Comparison of ENCODE assay signal across 8 cellular contexts in the genomic region with DNA sequence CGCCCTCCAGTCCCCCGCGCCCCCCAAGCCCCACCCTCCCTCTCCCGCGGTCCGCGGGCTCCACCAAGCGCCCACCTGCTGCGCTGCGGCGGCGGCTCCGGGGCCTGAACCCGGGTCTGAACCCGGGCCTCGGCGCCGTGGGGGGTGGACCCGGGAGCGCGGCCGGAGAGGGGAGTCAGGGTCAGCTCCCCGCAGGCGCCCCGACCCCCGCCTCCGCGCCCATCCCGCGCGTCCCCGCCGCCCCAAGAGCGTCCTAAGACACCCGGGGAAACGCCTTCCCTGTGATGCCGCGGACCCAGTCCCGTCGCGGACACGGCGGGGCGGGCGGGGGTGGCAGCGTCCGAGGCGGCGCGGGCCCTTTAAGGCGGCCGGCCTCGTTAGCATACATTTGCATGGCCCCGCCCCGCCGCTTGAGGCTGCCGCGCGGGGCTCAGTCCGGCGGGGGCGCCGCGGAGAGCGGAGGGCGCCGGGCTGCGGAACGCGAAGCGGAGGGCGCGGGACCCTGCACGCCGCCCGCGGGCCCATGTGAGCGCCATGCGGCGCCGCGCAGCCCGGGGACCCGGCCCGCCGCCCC. TPM values are rescaled to one million over a fixed set of nuclear protein-coding genes. Genes with fewer than 3 reads are reported as not detected.
DNase-seq lines count a peak whose midpoint lies in the region; ATAC-seq and TF ChIP-seq lines count a peak whose summit lies in the region.

TSS of gene MMP17 (plus strand) at position 433 of the 574 bp plus-strand sequence. CDS start at position 535, 102 bp downstream.

- H3K27ac ChIP-seq in stomach, result peak within 1 kb of the TSS in 2 of 5 donors; percentile 46 to 76

- H3K4me3 ChIP-seq in stomach, result peak within 1 kb of the TSS; percentile 43 to 61 (median 54)

- TF ChIP-seq POLR2A in stomach (IDR thresholded peaks at IDR 0.05), result no peak

- peaks cover 7 to 92% (median 49%) of the 10 kb centered on the region in 3 donors for H3K27me3 ChIP-seq in stomach

- peak; percentile 49 for ATAC-seq in HG02798 (IDR thresholded peaks at IDR 0.05; ENCODE audit: poor library complexity, unreplicated experiment)
- peak; percentile 6 for ATAC-seq in left lobe of liver
- no peak for ATAC-seq in HG03097 (IDR thresholded peaks at IDR 0.05; ENCODE audit: low FRiP score, unreplicated experiment)

- peaks cover 35 to 55% (median 46%) of the 10 kb centered on the region in 4 donors for H3K4me1 ChIP-seq in stomach

- TF ChIP-seq CTCF in stomach (IDR thresholded peaks at IDR 0.05), result no peak

- no peak for TF ChIP-seq EP300 in stomach (IDR thresholded peaks at IDR 0.05)

- DNase-seq in activated CD8-positive, alpha-beta memory T cell treated with anti-CD3 and anti-CD28 coated beads, Interleukin-2, amount 50 U/mL, for 48 hours, result peak; percentile 66
- no peak for DNase-seq in activated CD8-positive, alpha-beta memory T cell treated with anti-CD3 and anti-CD28 coated beads for 24 hours
- DNase-seq in RPMI8226 (peak; percentile 80), cerebellum (ENCODE audit: low spot score) (peak; percentile 47), left lobe of liver (ENCODE audit: low spot score) (no peak), stomach (no peak)

- 0 to 5% (median 2%) methylated on average over 7 to 84 of the region's 86 CpGs for WGBS in stomach, 5 donors

- no peaks in the 10 kb centered on the region for H3K9me3 ChIP-seq in stomach

- H3K36me3 ChIP-seq in stomach, result no peaks in the 10 kb centered on the region

- intact Hi-C loops in stomach (cut with DNase I; ENCODE audit: low total_unique reads), result no loop called here

RNA-seq across cellular contexts. Expression of gene MMP17, which starts in this region (rescaled TPM):
- total RNA-seq in cerebellum (15.3 TPM), left lobe of liver (1.1 TPM), stomach (1 to 10 TPM in 3 of 5 donors, not detected in 2; 1.8 to 3.1 (median 2.2) TPM)
- polyA plus RNA-seq in stomach, result 1 to 10 TPM in 2 of 3 donors, under 1 TPM in 1; 0.46 to 2.7 (median 2.0) TPM

Comparison
In these comparisons a context has a peak if more than half of its experiments do, and no peak if none do; other contexts are left out.
1. DNase-seq: peak in activated CD8-positive, alpha-beta memory T cell treated with anti-CD3 and anti-CD28 coated beads, Interleukin-2, amount 50 U/mL, for 48 hours (single experiment), RPMI8226 (single experiment) and cerebellum (single experiment); none in activated CD8-positive, alpha-beta memory T cell treated with anti-CD3 and anti-CD28 coated beads for 24 hours (single experiment), left lobe of liver (single experiment) and stomach (single experiment).